20 cellular contexts compared by ENCODE assay signal in genomic region chr12:31526158-31526546, GRCh38.
DNase-seq lines count a peak whose midpoint lies in the region; ATAC-seq and TF ChIP-seq lines count a peak whose summit lies in the region.
"Had no signal": no experiment of that assay in that cellular context is flagged by ENCODE, and none has a peak within 500 bp of the region (broad histone marks: within the 10 kb centered on the region; RNA-seq: fewer than 3 reads in every experiment).

No MANE protein-coding gene starts in this region.

- H3K4me1 Mint-ChIP-seq in activated B cell treated with CpG ODN at 0.5 μM for 24 hours (peaks cover 52% of the 10 kb centered on the region), nephron (peaks cover 42% of the 10 kb centered on the region)

- H3K27me3 Mint-ChIP-seq in activated B cell treated with CpG ODN at 0.5 μM for 24 hours (no peaks in the 10 kb centered on the region), nephron (ENCODE audit: low read depth) (no peaks in the 10 kb centered on the region)

- peaks cover 22% of the 10 kb centered on the region for H3K4me1 ChIP-seq in OCI-LY3 (ENCODE audit: low read length)
- peaks cover 17% of the 10 kb centered on the region for H3K4me1 ChIP-seq in osteoblast (ENCODE audit: insufficient read depth, low read length)

- H4K20me1 ChIP-seq in OCI-LY3 (ENCODE audit: insufficient read depth, low read length) (peaks cover 40% of the 10 kb centered on the region), osteoblast (ENCODE audit: insufficient read depth, low read length) (no peaks in the 10 kb centered on the region)

- DNase-seq in Caki2 (ENCODE audit: low read depth) (peak; percentile 71), activated B cell treated with CpG ODN at 0.5 μM for 24 hours (no peak), osteoblast (ENCODE audit: insufficient read length, low spot score, missing footprints) (no peak), DMS153 treated with DMSO at 0.1 percent for 48 hours (lab: John Stamatoyannopoulos, UW; ENCODE audit: unreplicated experiment) (no peak)
- DNase-seq: AML-193; Calu3; CD4-positive, CD25-positive, alpha-beta regulatory T cell; DMS79 treated with DMSO at 0.1 percent for 48 hours; GDM1; GOT3; KG1; MG63; NCI-H1105; NCI-H187 treated with DMSO at 0.1 percent for 48 hours; NCI-H446; SIG-M5 had no signal

- POLR2A ChIA-PET in activated B cell treated with CpG ODN at 0.5 μM for 24 hours (lab: Charles Lee) = interaction anchor here (0.9 kb wide), 1 partner anchor 124 kb away, joined by 4 read pairs; no protein-coding TSS in a partner anchor

- H3K9me3 Mint-ChIP-seq in activated B cell treated with CpG ODN at 0.5 μM for 24 hours = no peaks in the 10 kb centered on the region
- no peaks in the 10 kb centered on the region for H3K9me3 Mint-ChIP-seq in nephron

- no peaks in the 10 kb centered on the region for H3K27me3 ChIP-seq in OCI-LY3 (ENCODE audit: low read depth, low read length)
- no peaks in the 10 kb centered on the region for H3K27me3 ChIP-seq in osteoblast (ENCODE audit: insufficient read depth, low read length)
- H3K27me3 ChIP-seq: MG63 had no signal

- H3K27ac Mint-ChIP-seq in activated B cell treated with CpG ODN at 0.5 μM for 24 hours (peak overlapping the region; percentile 59), nephron (peak overlapping the region in 2 of 3 experiments; percentile 16 to 19)
- H3K27ac Mint-ChIP-seq: CD4-positive, CD25-positive, alpha-beta regulatory T cell had no signal

- H3K4me3 ChIP-seq in OCI-LY3 (ENCODE audit: low read length) (peak overlapping the region; percentile 16; the same call in 1 of the 2 replicates), osteoblast (ENCODE audit: insufficient read depth, low read length) (no peak overlapping the region)
- H3K4me3 ChIP-seq: MG63 had no signal

- H3K4me3 Mint-ChIP-seq in activated B cell treated with CpG ODN at 0.5 μM for 24 hours (peak overlapping the region; percentile 60), nephron (no peak overlapping the region)
- H3K4me3 Mint-ChIP-seq: CD4-positive, CD25-positive, alpha-beta regulatory T cell had no signal

- ATAC-seq in activated B cell treated with CpG ODN at 0.5 μM for 24 hours (ENCODE audit: low read depth) (no peak), HG03175 (IDR thresholded peaks at IDR 0.05; ENCODE audit: unreplicated experiment) (no peak), esophagus mucosa (no peak)

- peak overlapping the region; percentile 56 for H3K4me2 ChIP-seq in OCI-LY3 (ENCODE audit: low read length)
- no peak overlapping the region for H3K4me2 ChIP-seq in osteoblast (ENCODE audit: insufficient read depth, low read length)

- H3K27ac ChIP-seq in OCI-LY3 (ENCODE audit: low read length) (no peak overlapping the region), osteoblast (ENCODE audit: low read depth, low read length) (no peak overlapping the region)

- H3K9me3 ChIP-seq in OCI-LY3 (ENCODE audit: insufficient read depth, low read length) = no peaks in the 10 kb centered on the region
- no peaks in the 10 kb centered on the region for H3K9me3 ChIP-seq in osteoblast (ENCODE audit: low read depth, low read length)
- H3K9me3 ChIP-seq: MG63 had no signal

- H3K79me2 ChIP-seq in OCI-LY3 (ENCODE audit: low read length) (peaks cover 51% of the 10 kb centered on the region), osteoblast (ENCODE audit: insufficient read depth, low read length) (peaks cover 80% of the 10 kb centered on the region)

- intact Hi-C loops in activated B cell treated with CpG ODN at 0.5 μM for 24 hours (cut with micrococcal nuclease) = loop anchor here (1.0 to 5.0 kb wide), 3 partner anchors 8 to 111 kb away; no protein-coding TSS in a partner anchor

- no peak overlapping the region for H3K9ac ChIP-seq in OCI-LY3 (ENCODE audit: low read length)

- CTCF ChIA-PET in activated B cell treated with CpG ODN at 0.5 μM for 24 hours (lab: Charles Lee) = no interaction called here

- no peaks in the 10 kb centered on the region for H3K36me3 ChIP-seq in OCI-LY3 (replicated peaks; ENCODE audit: low read depth, low read length)
- H3K36me3 ChIP-seq in osteoblast (ENCODE audit: insufficient read depth, low read length) = no peaks in the 10 kb centered on the region
- H3K36me3 ChIP-seq: MG63 had no signal

- H2AFZ ChIP-seq in OCI-LY3 (ENCODE audit: low read depth, low read length) (no peak overlapping the region), osteoblast (ENCODE audit: low read length) (no peak overlapping the region)

- H3K36me3 Mint-ChIP-seq in activated B cell treated with CpG ODN at 0.5 μM for 24 hours (ENCODE audit: low read depth) (peaks cover 4% of the 10 kb centered on the region), nephron (ENCODE audit: low read depth) (no peaks in the 10 kb centered on the region)
- H3K36me3 Mint-ChIP-seq: CD4-positive, CD25-positive, alpha-beta regulatory T cell had no signal

- TF ChIP-seq CTCF in OCI-LY3 (IDR thresholded peaks at IDR 0.05; ENCODE audit: low read depth, low read length) = no peak
- TF ChIP-seq CTCF in activated B cell treated with CpG ODN at 0.5 μM for 24 hours (IDR thresholded peaks at IDR 0.05) = no peak
- TF ChIP-seq CTCF in nephron (IDR thresholded peaks at IDR 0.05; ENCODE audit: unreplicated experiment in 3 of 3) = no peak
- no peak for TF ChIP-seq CTCF in osteoblast (IDR thresholded peaks at IDR 0.05; ENCODE audit: extremely low read depth, low read depth, low read length)

- in situ Hi-C loops in Caki2 (cut with HindIII; ENCODE audit: low pct_unique_long_range_greater_than_20kb, low sequenced_read_pairs) = no loop called here
